17 cellular contexts compared by ENCODE assay signal in genomic region chr11:123183391-123184099, GRCh38. TPM values are rescaled to one million over a fixed set of nuclear protein-coding genes. Genes with fewer than 3 reads are reported as not detected.
DNase-seq lines count a peak whose midpoint lies in the region; ATAC-seq and TF ChIP-seq lines count a peak whose summit lies in the region.
"Had no signal": no experiment of that assay in that cellular context is flagged by ENCODE, and none has a peak within 500 bp of the region (broad histone marks: within the 10 kb centered on the region; RNA-seq: fewer than 3 reads in every experiment).

No MANE protein-coding gene starts in this region.

- H3K4me1 Mint-ChIP-seq in immature natural killer cell (no peaks in the 10 kb centered on the region), type B pancreatic cell (ENCODE audit: unreplicated experiment) (peaks cover 70% of the 10 kb centered on the region)
- H3K4me1 Mint-ChIP-seq: naive thymus-derived CD4-positive, alpha-beta T cell had no signal

- peaks cover 0 to 1% (median 0%) of the 10 kb centered on the region in 3 donors for H3K36me3 Mint-ChIP-seq in immature natural killer cell
- peaks cover 27% of the 10 kb centered on the region for H3K36me3 Mint-ChIP-seq in type B pancreatic cell

- H3K27me3 ChIP-seq in ACC112 (ENCODE audit: insufficient read depth, low read length): no peaks in the 10 kb centered on the region
- H3K27me3 ChIP-seq: ascending aorta, right lobe of liver had no signal

- peak; percentile 61 for ATAC-seq in GM18499 (IDR thresholded peaks at IDR 0.05; ENCODE audit: insufficient read depth, unreplicated experiment)
- peak; percentile 54 for ATAC-seq in esophagus mucosa
- ATAC-seq in HG02870 (IDR thresholded peaks at IDR 0.05; ENCODE audit: unreplicated experiment): no peak
- ATAC-seq: left colon; naive thymus-derived CD4-positive, alpha-beta T cell; right lobe of liver had no signal

- H3K27ac Mint-ChIP-seq in immature natural killer cell (no peak overlapping the region), type B pancreatic cell (no peak overlapping the region)
- H3K27ac Mint-ChIP-seq: naive thymus-derived CD4-positive, alpha-beta T cell had no signal

- peaks cover 9% of the 10 kb centered on the region; the same call in 1 of the 2 replicates for H3K36me3 ChIP-seq in ACC112 (ENCODE audit: insufficient read depth, low read length)
- H3K36me3 ChIP-seq: ascending aorta, right lobe of liver, suprapubic skin had no signal

- DNase-seq in M059J (ENCODE audit: low read depth): peak; percentile 78
- no peak for DNase-seq in immature natural killer cell
- no peak for DNase-seq in NCI-H526 (lab: John Stamatoyannopoulos, UW)
- DNase-seq in type B pancreatic cell (ENCODE audit: extremely low spot score, unreplicated experiment): no peak
- DNase-seq: GDM1; left colon; naive thymus-derived CD4-positive, alpha-beta T cell; NCI-H446 treated with DMSO at 0.1 percent for 48 hours; right lobe of liver; Right ventricle myocardium superior had no signal

- no peak for TF ChIP-seq CTCF in type B pancreatic cell (conservative IDR thresholded peaks at IDR 0.05)

- H3K4me3 Mint-ChIP-seq in immature natural killer cell: no peak overlapping the region
- H3K4me3 Mint-ChIP-seq in type B pancreatic cell: no peak overlapping the region
- H3K4me3 Mint-ChIP-seq: naive thymus-derived CD4-positive, alpha-beta T cell had no signal

- H3K27me3 Mint-ChIP-seq in immature natural killer cell (ENCODE audit: low read depth in 3 of 3) (peaks cover 0 to 21% (median 4%) of the 10 kb centered on the region in 3 donors), type B pancreatic cell (peaks cover 23% of the 10 kb centered on the region)

- H2AFZ ChIP-seq in ACC112 (ENCODE audit: low read length, unreplicated experiment): no peak overlapping the region

- H3K79me2 ChIP-seq in ACC112 (ENCODE audit: control insufficient read depth, insufficient read depth, low read length, unreplicated experiment): peaks cover 95% of the 10 kb centered on the region

- no peak overlapping the region for H3K4me3 ChIP-seq in ACC112 (ENCODE audit: low read depth, low read length)
- H3K4me3 ChIP-seq: ascending aorta, right lobe of liver, suprapubic skin had no signal

- H3K4me1 ChIP-seq in ACC112 (ENCODE audit: control insufficient read depth, insufficient read depth, low read length, unreplicated experiment): peaks cover 79% of the 10 kb centered on the region
- H3K4me1 ChIP-seq: right lobe of liver, suprapubic skin had no signal

- H3K9me3 Mint-ChIP-seq in immature natural killer cell (no peaks in the 10 kb centered on the region), type B pancreatic cell (peaks cover 4% of the 10 kb centered on the region)

- H3K27ac ChIP-seq in ACC112 (ENCODE audit: low read depth, low read length): peak overlapping the region; percentile 18; the same call in 1 of the 2 replicates
- H3K27ac ChIP-seq: C4-2B, right lobe of liver, suprapubic skin had no signal

RNA-seq across cellular contexts. Expression of gene CLMP, which starts 11.5 kb away (rescaled TPM):
- total RNA-seq in M059J (2014; rRNA removed; shearing (Covaris generic)): 27.6 and 31.8 TPM in 2 replicates
- total RNA-seq in esophagus mucosa (3.7 TPM), type B pancreatic cell (ENCODE audit: low replicate concordance) (3.6 and 65.7 TPM in 2 replicates)
- under 1 TPM in 2 of 3 donors, not detected in 1; 0.11 to 0.58 TPM for polyA plus RNA-seq in immature natural killer cell
